Comparison of ENCODE assay signal across 8 cellular contexts in genomic region chr2:152062130-152063091, GRCh38. TPM values are rescaled to one million over a fixed set of nuclear protein-coding genes. Genes with fewer than 3 reads are reported as not detected.
DNase-seq lines count a peak whose midpoint lies in the region; ATAC-seq and TF ChIP-seq lines count a peak whose summit lies in the region.

No MANE protein-coding gene starts in this region.

- peak overlapping the region in 2 of 12 donors; percentile 21 to 31 for H3K4me3 ChIP-seq in heart left ventricle
- no peak overlapping the region for H3K4me3 ChIP-seq in uterus

- TF ChIP-seq CTCF in heart left ventricle (IDR thresholded peaks at IDR 0.05) (no peak), uterus (IDR thresholded peaks at IDR 0.05) (no peak)

- H3K9me3 ChIP-seq in heart left ventricle: peaks cover 0 to 6% (median 0%) of the 10 kb centered on the region in 12 donors
- H3K9me3 ChIP-seq in uterus: no peaks in the 10 kb centered on the region

- WGBS in heart left ventricle, 4 donors: 40 to 59% (median 50%) methylated on average over 7 of the region's 7 CpGs

- peak overlapping the region in 2 of 12 donors; percentile 11 to 16 for H3K27ac ChIP-seq in heart left ventricle
- H3K27ac ChIP-seq in uterus: peak overlapping the region; percentile 18 to 39

- H3K36me3 ChIP-seq in heart left ventricle: no peaks in the 10 kb centered on the region
- no peaks in the 10 kb centered on the region for H3K36me3 ChIP-seq in uterus

- H3K4me1 ChIP-seq in heart left ventricle: peaks cover 0 to 15% (median 1%) of the 10 kb centered on the region in 12 donors
- H3K4me1 ChIP-seq in uterus: no peaks in the 10 kb centered on the region

- peak; percentile 80 for ATAC-seq in Right ventricle myocardium superior (ENCODE audit: poor library complexity)
- peak; percentile 51 to 94 (median 80) for ATAC-seq in heart left ventricle

- no peaks in the 10 kb centered on the region for H3K27me3 ChIP-seq in heart left ventricle
- no peaks in the 10 kb centered on the region for H3K27me3 ChIP-seq in uterus

- peak; percentile 50 for DNase-seq in Right ventricle myocardium superior
- no peak for DNase-seq in cardiac septum (ENCODE audit: low spot score)
- peak; percentile 31 for DNase-seq in HS-27A (ENCODE audit: low read depth)
- peak in 4 of 5 donors; percentile 13 to 45 (median 32) for DNase-seq in heart left ventricle
- peak; percentile 36 to 58 for DNase-seq in uterus
- DNase-seq in NCI-H524 treated with DMSO at 0.1 percent for 48 hours (lab: John Stamatoyannopoulos, UW): no peak
- DNase-seq in mesenteric fat pad (ENCODE audit: low spot score): no peak
- no peak for DNase-seq in midbrain (lab: John Stamatoyannopoulos, UW)

- intact Hi-C loops in Right ventricle myocardium superior (cut with DNase I): no loop called here
- intact Hi-C loops in cardiac septum (cut with DNase I): no loop called here
- intact Hi-C loops in heart left ventricle (cut with DNase I): no loop called here
- intact Hi-C loops in uterus (cut with DNase I; ENCODE audit: low total_unique reads): no loop called here

- TF ChIP-seq POLR2A in heart left ventricle (IDR thresholded peaks at IDR 0.05) (no peak), uterus (IDR thresholded peaks at IDR 0.05) (no peak)

RNA-seq across cellular contexts. Expression of gene CACNB4, which starts 36.4 kb away (rescaled TPM):
- total RNA-seq in Right ventricle myocardium superior (0.46 TPM), cardiac septum (0.67 TPM), heart left ventricle (1 to 10 TPM in 3 of 9 donors, under 1 TPM in 6; 0.25 to 1.5 (median 0.44) TPM), uterus (10 to 100 TPM in 1 of 4 donors, 1 to 10 TPM in 2, under 1 TPM in 1; 0.26 to 14.0 (median 1.6) TPM), mesenteric fat pad (1.7 TPM)
- under 1 TPM; 0.03 to 0.11 TPM for polyA plus RNA-seq in heart left ventricle

Comparison
In these comparisons a context has a peak if more than half of its experiments do, and no peak if none do; other contexts are left out.
1. DNase-seq: peak in Right ventricle myocardium superior (single experiment), HS-27A (single experiment), heart left ventricle (4 of 5) and uterus (2 of 2); none in cardiac septum (single experiment), NCI-H524 treated with DMSO at 0.1 percent for 48 hours (single experiment), mesenteric fat pad (single experiment) and midbrain (single experiment).